In genomic region chr2:232447638-232448472, GRCh38 we compare ENCODE assay signal across 27 cellular contexts. TPM values are rescaled to one million over a fixed set of nuclear protein-coding genes. Genes with fewer than 3 reads are reported as not detected.
DNase-seq lines count a peak whose midpoint lies in the region; ATAC-seq and TF ChIP-seq lines count a peak whose summit lies in the region.
"Had no signal": no experiment of that assay in that cellular context is flagged by ENCODE, and none has a peak within 500 bp of the region (broad histone marks: within the 10 kb centered on the region; RNA-seq: fewer than 3 reads in every experiment).

No MANE protein-coding gene starts in this region.

- no peak overlapping the region for H3K4me3 Mint-ChIP-seq in immature natural killer cell
- H3K4me3 Mint-ChIP-seq: activated CD4-positive, alpha-beta memory T cell treated with anti-CD3 and anti-CD28 coated beads, Interleukin-2, amount 10 ng/mL, durations not matched to agents 7 days and 5 days; activated naive CD8-positive, alpha-beta T cell treated with anti-CD3 and anti-CD28 coated beads, Interleukin-2, amount 50 U/mL, for 24 hours; natural killer cell had no signal

- no peak for TF ChIP-seq RAD21 in liver (IDR thresholded peaks at IDR 0.05)

- H3K4me2 ChIP-seq in osteoblast (ENCODE audit: insufficient read depth, low read length) (no peak overlapping the region), trophoblast cell (ENCODE audit: low read length) (no peak overlapping the region)

- no peak overlapping the region for H2BK120ac ChIP-seq in trophoblast cell (ENCODE audit: insufficient read depth, low read length, poor library complexity)

- ATAC-seq in Right ventricle myocardium inferior = no peak
- ATAC-seq in upper lobe of right lung = no peak
- ATAC-seq: activated naive CD8-positive, alpha-beta T cell treated with anti-CD3 and anti-CD28 coated beads, Interleukin-2, amount 50 U/mL, for 24 hours; body of pancreas; esophagus mucosa; natural killer cell had no signal

- intact Hi-C loops in left ventricle myocardium inferior (cut with micrococcal nuclease) = no loop called here
- intact Hi-C loops in Right ventricle myocardium inferior (cut with DNase I) = loop anchor here (5.0 kb wide), 1 partner anchor 74 kb away; the partner anchor contains the start of gene PRSS56
- intact Hi-C loops in upper lobe of right lung (cut with DNase I) = no loop called here

- H2AK5ac ChIP-seq in trophoblast cell (ENCODE audit: low read length) = no peak overlapping the region

- no peak overlapping the region for H2BK5ac ChIP-seq in trophoblast cell (ENCODE audit: low read depth, low read length, poor library complexity)

- H3K4me1 ChIP-seq in left ventricle myocardium inferior (no peaks in the 10 kb centered on the region), liver (ENCODE audit: control insufficient read depth in 4 of 4, insufficient read depth in 4 of 4, low read length in 3 of 4) (peaks cover 8 to 28% (median 15%) of the 10 kb centered on the region in 4 donors), osteoblast (ENCODE audit: insufficient read depth, low read length) (no peaks in the 10 kb centered on the region), upper lobe of right lung (no peaks in the 10 kb centered on the region), trophoblast cell (ENCODE audit: control insufficient read depth in 1 of 2, insufficient read depth in 2 of 2, low read length in 2 of 2) (no peaks in the 10 kb centered on the region)

- no peak overlapping the region for H3K27ac Mint-ChIP-seq in immature natural killer cell
- H3K27ac Mint-ChIP-seq: activated CD4-positive, alpha-beta memory T cell treated with anti-CD3 and anti-CD28 coated beads, Interleukin-2, amount 10 ng/mL, durations not matched to agents 7 days and 5 days; activated naive CD8-positive, alpha-beta T cell treated with anti-CD3 and anti-CD28 coated beads, Interleukin-2, amount 50 U/mL, for 24 hours; natural killer cell had no signal

- H3K9me3 Mint-ChIP-seq in immature natural killer cell = no peaks in the 10 kb centered on the region
- H3K9me3 Mint-ChIP-seq: activated CD4-positive, alpha-beta memory T cell treated with anti-CD3 and anti-CD28 coated beads, Interleukin-2, amount 10 ng/mL, durations not matched to agents 7 days and 5 days; activated naive CD8-positive, alpha-beta T cell treated with anti-CD3 and anti-CD28 coated beads, Interleukin-2, amount 50 U/mL, for 24 hours; natural killer cell had no signal

- no peak overlapping the region for H3K4ac ChIP-seq in trophoblast cell (ENCODE audit: low read depth, low read length)

- H3K27ac ChIP-seq in left ventricle myocardium inferior (replicated peaks) = no peak overlapping the region
- H3K27ac ChIP-seq in liver (ENCODE audit: low read depth in 1 of 2, low read length in 2 of 2) = peak overlapping the region; percentile 97
- no peak overlapping the region for H3K27ac ChIP-seq in osteoblast (ENCODE audit: low read depth, low read length)
- no peak overlapping the region for H3K27ac ChIP-seq in upper lobe of right lung
- H3K27ac ChIP-seq in trophoblast cell (ENCODE audit: low read depth, low read length) = no peak overlapping the region
- H3K27ac ChIP-seq: body of pancreas had no signal

- DNase-seq in left ventricle myocardium inferior = peak; percentile 12
- no peak for DNase-seq in Right ventricle myocardium inferior (ENCODE audit: missing footprints)
- DNase-seq in osteoblast (ENCODE audit: insufficient read length, low spot score, missing footprints) = peak; percentile 72
- peak; percentile 64 for DNase-seq in upper lobe of right lung
- no peak for DNase-seq in NCI-H2171 treated with DMSO at 0.1 percent for 48 hours (lab: John Stamatoyannopoulos, UW)
- no peak for DNase-seq in immature natural killer cell
- no peak for DNase-seq in trophoblast cell
- DNase-seq: activated CD4-positive, alpha-beta memory T cell treated with anti-CD3 and anti-CD28 coated beads, Interleukin-2, amount 10 ng/mL, durations not matched to agents 7 days and 5 days; activated gamma-delta T cell; activated naive CD8-positive, alpha-beta T cell treated with anti-CD3 and anti-CD28 coated beads, Interleukin-2, amount 50 U/mL, for 24 hours; body of pancreas; effector memory CD4-positive, alpha-beta T cell; foreskin melanocyte; GOT3; mesendoderm; natural killer cell; NCI-H2081 treated with DMSO at 0.1 percent for 48 hours; NCI-H510A treated with DMSO at 0.1 percent for 48 hours; stimulated activated CD4-positive, alpha-beta T cell treated with anti-CD3 and anti-CD28 coated beads, Interleukin-15, amount 100 ng/mL, for 24 hours; stimulated activated CD8-positive, alpha-beta memory T cell treated with anti-CD3 and anti-CD28 coated beads, Interleukin-4, amount 100 ng/mL, for 48 hours had no signal

- H3K79me2 ChIP-seq in osteoblast (ENCODE audit: insufficient read depth, low read length) = no peaks in the 10 kb centered on the region
- H3K79me2 ChIP-seq in trophoblast cell (ENCODE audit: control insufficient read depth, insufficient read depth, low read length, poor library complexity) = no peaks in the 10 kb centered on the region

- H2AFZ ChIP-seq in osteoblast (ENCODE audit: low read length) (no peak overlapping the region), trophoblast cell (ENCODE audit: insufficient read depth, low read length, poor library complexity) (no peak overlapping the region)

- no peak overlapping the region for H3K23ac ChIP-seq in trophoblast cell (ENCODE audit: low read length)

- no peaks in the 10 kb centered on the region for H3K36me3 Mint-ChIP-seq in immature natural killer cell
- H3K36me3 Mint-ChIP-seq: natural killer cell had no signal

- peak overlapping the region; percentile 76 to 83 for H3K9ac ChIP-seq in liver (ENCODE audit: low read depth in 1 of 2, low read length in 2 of 2)
- H3K9ac ChIP-seq in trophoblast cell (ENCODE audit: low read length) = no peak overlapping the region

- H3K4me1 Mint-ChIP-seq in immature natural killer cell = no peaks in the 10 kb centered on the region
- H3K4me1 Mint-ChIP-seq: activated CD4-positive, alpha-beta memory T cell treated with anti-CD3 and anti-CD28 coated beads, Interleukin-2, amount 10 ng/mL, durations not matched to agents 7 days and 5 days; activated naive CD8-positive, alpha-beta T cell treated with anti-CD3 and anti-CD28 coated beads, Interleukin-2, amount 50 U/mL, for 24 hours; natural killer cell had no signal

- H4K20me1 ChIP-seq in osteoblast (ENCODE audit: insufficient read depth, low read length) = no peaks in the 10 kb centered on the region

- H2BK12ac ChIP-seq in trophoblast cell (ENCODE audit: low read length) = no peak overlapping the region

- H3K9me3 ChIP-seq in left ventricle myocardium inferior (replicated peaks) = no peaks in the 10 kb centered on the region
- no peaks in the 10 kb centered on the region for H3K9me3 ChIP-seq in liver (ENCODE audit: control insufficient read depth in 4 of 4, low read length in 3 of 4)
- no peaks in the 10 kb centered on the region for H3K9me3 ChIP-seq in osteoblast (ENCODE audit: low read depth, low read length)
- H3K9me3 ChIP-seq in upper lobe of right lung = no peaks in the 10 kb centered on the region
- H3K9me3 ChIP-seq in trophoblast cell (ENCODE audit: insufficient read depth, low read depth, low read length) = no peaks in the 10 kb centered on the region
- H3K9me3 ChIP-seq: body of pancreas had no signal

- no peaks in the 10 kb centered on the region for H3K27me3 ChIP-seq in left ventricle myocardium inferior (ENCODE audit: low read depth)
- no peaks in the 10 kb centered on the region for H3K27me3 ChIP-seq in liver (ENCODE audit: control insufficient read depth in 4 of 4, insufficient read depth in 4 of 4, low read length in 3 of 4)
- no peaks in the 10 kb centered on the region for H3K27me3 ChIP-seq in osteoblast (ENCODE audit: insufficient read depth, low read length)
- no peaks in the 10 kb centered on the region for H3K27me3 ChIP-seq in upper lobe of right lung
- no peaks in the 10 kb centered on the region for H3K27me3 ChIP-seq in trophoblast cell (ENCODE audit: insufficient read depth, low read length)
- H3K27me3 ChIP-seq: body of pancreas had no signal

- H3K27me3 Mint-ChIP-seq in immature natural killer cell (ENCODE audit: low read depth in 3 of 3) = peaks cover 0 to 1% (median 0%) of the 10 kb centered on the region in 3 donors
- H3K27me3 Mint-ChIP-seq: activated naive CD8-positive, alpha-beta T cell treated with anti-CD3 and anti-CD28 coated beads, Interleukin-2, amount 50 U/mL, for 24 hours had no signal

- H3K14ac ChIP-seq in trophoblast cell (ENCODE audit: low read length) = no peak overlapping the region

- no peak overlapping the region for H4K12ac ChIP-seq in trophoblast cell (ENCODE audit: low read depth, low read length)

- no peak overlapping the region for H3K4me3 ChIP-seq in left ventricle myocardium inferior
- no peak overlapping the region for H3K4me3 ChIP-seq in liver (ENCODE audit: low read depth in 1 of 3, low read length in 3 of 3)
- H3K4me3 ChIP-seq in osteoblast (ENCODE audit: insufficient read depth, low read length) = no peak overlapping the region
- no peak overlapping the region for H3K4me3 ChIP-seq in upper lobe of right lung
- no peak overlapping the region for H3K4me3 ChIP-seq in trophoblast cell (ENCODE audit: low read depth, low read length)
- H3K4me3 ChIP-seq: body of pancreas had no signal

- no peak overlapping the region for H4K8ac ChIP-seq in trophoblast cell (ENCODE audit: low read depth, low read length)

- H4K91ac ChIP-seq in trophoblast cell (ENCODE audit: low read depth, low read length) = no peak overlapping the region

- no peaks in the 10 kb centered on the region for H3K36me3 ChIP-seq in left ventricle myocardium inferior
- no peaks in the 10 kb centered on the region for H3K36me3 ChIP-seq in liver (ENCODE audit: control insufficient read depth in 4 of 4, insufficient read depth in 3 of 4, low read depth in 1 of 4, low read length in 3 of 4)
- H3K36me3 ChIP-seq in osteoblast (ENCODE audit: insufficient read depth, low read length) = no peaks in the 10 kb centered on the region
- H3K36me3 ChIP-seq in upper lobe of right lung = no peaks in the 10 kb centered on the region
- H3K36me3 ChIP-seq in trophoblast cell (ENCODE audit: control insufficient read depth in 1 of 2, insufficient read depth in 2 of 2, low read length in 2 of 2) = no peaks in the 10 kb centered on the region

- no peak overlapping the region for H3K18ac ChIP-seq in trophoblast cell (ENCODE audit: low read length)

- WGBS in liver = 45% methylated on average over 24 of the region's 24 CpGs
- no CpG with 5 or more reads among the region's 24 CpGs for WGBS in trophoblast cell (ENCODE audit: extremely low coverage, insufficient coverage, insufficient read length)

- TF ChIP-seq CTCF in left ventricle myocardium inferior (IDR thresholded peaks at IDR 0.05; ENCODE audit: borderline replicate concordance) (no peak), liver (IDR thresholded peaks at IDR 0.05; ENCODE audit: low read depth, low read length, missing input control) (no peak), osteoblast (IDR thresholded peaks at IDR 0.05; ENCODE audit: extremely low read depth, low read depth, low read length) (no peak), upper lobe of right lung (IDR thresholded peaks at IDR 0.05) (no peak)

- H3K79me1 ChIP-seq in trophoblast cell (ENCODE audit: low read length) = no peaks in the 10 kb centered on the region

RNA-seq across cellular contexts. Expression of gene ALPI, which starts 8.1 kb away (rescaled TPM):
- total RNA-seq in left ventricle myocardium inferior (not detected), Right ventricle myocardium inferior (not detected), liver (not detected), osteoblast (not detected in 2 replicates), upper lobe of right lung (not detected)
- polyA plus RNA-seq in liver (under 1 TPM in 1 of 2 donors, not detected in 1; 0.02 TPM), immature natural killer cell (not detected)
- polyA plus RNA-seq in trophoblast cell (2013) = not detected in 2 replicates
- total RNA-seq: activated CD4-positive, alpha-beta memory T cell treated with anti-CD3 and anti-CD28 coated beads, Interleukin-2, amount 10 ng/mL, durations not matched to agents 7 days and 5 days; body of pancreas; chondrocyte; esophagus mucosa; M059J; natural killer cell; pulmonary artery endothelial cell; urinary bladder had no signal
- polyA plus RNA-seq: BJ, urinary bladder had no signal

RNA-seq across cellular contexts. Expression of gene ECEL1, which starts 39.8 kb away (rescaled TPM):
- not detected for total RNA-seq in left ventricle myocardium inferior
- not detected for total RNA-seq in Right ventricle myocardium inferior
- total RNA-seq in liver = 1 to 10 TPM in 1 of 2 donors, not detected in 1; 1.8 TPM
- polyA plus RNA-seq in liver = under 1 TPM in 1 of 2 donors, not detected in 1; 0.67 TPM
- not detected in 2 replicates for total RNA-seq in osteoblast
- total RNA-seq in upper lobe of right lung = not detected
- not detected for polyA plus RNA-seq in immature natural killer cell
- polyA plus RNA-seq in trophoblast cell (2013) = 0.04 and 0.07 TPM in 2 replicates
- total RNA-seq: activated CD4-positive, alpha-beta memory T cell treated with anti-CD3 and anti-CD28 coated beads, Interleukin-2, amount 10 ng/mL, durations not matched to agents 7 days and 5 days; esophagus mucosa; M059J; natural killer cell; pulmonary artery endothelial cell had no signal
- polyA plus RNA-seq: BJ had no signal

RNA-seq across cellular contexts. Expression of gene ALPG, which starts 41.2 kb away (rescaled TPM):
- total RNA-seq in left ventricle myocardium inferior (not detected), Right ventricle myocardium inferior (not detected), liver (not detected), osteoblast (not detected in 2 replicates), upper lobe of right lung (0.49 TPM)
- polyA plus RNA-seq in liver (not detected), immature natural killer cell (not detected)
- polyA plus RNA-seq in trophoblast cell (2013) = 0.11 TPM in 2 replicates
- total RNA-seq: activated CD4-positive, alpha-beta memory T cell treated with anti-CD3 and anti-CD28 coated beads, Interleukin-2, amount 10 ng/mL, durations not matched to agents 7 days and 5 days; body of pancreas; chondrocyte; esophagus mucosa; M059J; natural killer cell; pulmonary artery endothelial cell; urinary bladder had no signal
- polyA plus RNA-seq: BJ, urinary bladder had no signal

Comparison
In these comparisons a context has a peak if more than half of its experiments do, and no peak if none do; other contexts are left out.
1. DNase-seq: peak in left ventricle myocardium inferior (single experiment), osteoblast (single experiment) and upper lobe of right lung (single experiment); none in Right ventricle myocardium inferior (single experiment), NCI-H2171 treated with DMSO at 0.1 percent for 48 hours (single experiment), immature natural killer cell (0 of 3) and trophoblast cell (0 of 2).
2. H3K27ac ChIP-seq: peak in liver (2 of 2); none in left ventricle myocardium inferior (single experiment), osteoblast (single experiment), upper lobe of right lung (single experiment) and trophoblast cell (single experiment).